In genomic region chr17:2054262-2054739, GRCh38 we compare ENCODE assay signal across 6 cellular contexts. TPM values are rescaled to one million over a fixed set of nuclear protein-coding genes. Genes with fewer than 3 reads are reported as not detected.
A peak's percentile ranks its signal among the peaks of the same experiment; 100 is the strongest.
DNase-seq lines count a peak whose midpoint lies in the region; ATAC-seq and TF ChIP-seq lines count a peak whose summit lies in the region.

No MANE protein-coding gene starts in this region.

- no peaks in the 10 kb centered on the region; a peak in 2 of 7 replicates for H3K36me3 Mint-ChIP-seq in H9 (ENCODE audit: insufficient read depth in 1 of 3, low read depth in 3 of 3)

- H2BK15ac ChIP-seq in H9 (ENCODE audit: low read depth, low read length), result no peak overlapping the region

- H3K9me3 Mint-ChIP-seq in H9, result no peaks in the 10 kb centered on the region

- H3K18ac ChIP-seq in H9 (ENCODE audit: insufficient read length, low read depth, low read length), result no peak overlapping the region

- H3K79me1 ChIP-seq in H9 (ENCODE audit: insufficient read depth, low read depth, low read length, poor library complexity, severe bottlenecking), result no peaks in the 10 kb centered on the region

- H4K91ac ChIP-seq in H9 (ENCODE audit: insufficient read length, low read depth, low read length), result no peak overlapping the region

- no peak overlapping the region for H3K56ac ChIP-seq in H9 (ENCODE audit: insufficient read length, low read depth, low read length)

- no peak overlapping the region for H4K8ac ChIP-seq in H9 (replicated peaks; ENCODE audit: insufficient read length, low read depth, low read length)

- H2AFZ ChIP-seq in H9 (ENCODE audit: low read length) (no peak overlapping the region), SK-N-SH (ENCODE audit: low read depth) (no peak overlapping the region)

- H3K36me3 ChIP-seq in SK-N-SH (replicated peaks in 1 of 2; ENCODE audit: control insufficient read depth in 1 of 2, insufficient read depth in 2 of 2, low read length in 1 of 2) (peaks cover 0 to 2% of the 10 kb centered on the region in 2 experiments), subcutaneous abdominal adipose tissue (ENCODE audit: control insufficient read depth in 5 of 5, insufficient read depth in 5 of 5, low read length in 5 of 5) (peaks cover 0 to 7% (median 3%) of the 10 kb centered on the region in 5 donors)

- H2BK12ac ChIP-seq in H9 (ENCODE audit: insufficient read length, low read depth, low read length), result no peak overlapping the region

- no peak overlapping the region for H4K5ac ChIP-seq in H9 (ENCODE audit: insufficient read length, low read depth, low read length)

- peak overlapping the region; percentile 41 to 67 for H3K4me3 Mint-ChIP-seq in H9

- CTCF ChIA-PET in SK-N-SH (lab: Yijun Ruan, JAX), result interaction anchor here (0.6 to 8.0 kb wide), 61 partner anchors 10 to 264 kb away, joined by 3 to 185 read pairs (median 5); partner anchors contain the start of gene OVCA2

- H2BK20ac ChIP-seq in H9 (ENCODE audit: low read depth, low read length, poor library complexity, severe bottlenecking), result no peak overlapping the region

- ATAC-seq in foreskin keratinocyte (peak; percentile 12), HG02642 (IDR thresholded peaks at IDR 0.05; ENCODE audit: poor library complexity, unreplicated experiment) (no peak)

- H2BK5ac ChIP-seq in H9 (ENCODE audit: insufficient read length, low read length), result no peak overlapping the region

- no peaks in the 10 kb centered on the region for H3K79me2 ChIP-seq in H9 (ENCODE audit: insufficient read depth, low read length)
- no peaks in the 10 kb centered on the region for H3K79me2 ChIP-seq in SK-N-SH (ENCODE audit: insufficient read depth)

- no peak for TF ChIP-seq EP300 in SK-N-SH (IDR thresholded peaks at IDR 0.05; ENCODE audit: borderline replicate concordance in 1 of 2, low read depth in 1 of 2, low read length in 1 of 2)

- peaks cover 12% of the 10 kb centered on the region for H3F3A ChIP-seq in SK-N-SH (replicated peaks; ENCODE audit: insufficient read depth)

- H3K4me1 ChIP-seq in H9 (ENCODE audit: insufficient read depth, low read length) (no peaks in the 10 kb centered on the region), SK-N-SH (ENCODE audit: control insufficient read depth in 1 of 2, insufficient read depth in 2 of 2, low read depth in 1 of 2, low read length in 1 of 2) (peaks cover 0 to 7% of the 10 kb centered on the region in 2 experiments; a peak in 1 of 4 replicates), foreskin keratinocyte (no peaks in the 10 kb centered on the region), subcutaneous abdominal adipose tissue (ENCODE audit: control insufficient read depth in 5 of 5, insufficient read depth in 5 of 5, low read length in 5 of 5) (peaks cover 3 to 76% (median 42%) of the 10 kb centered on the region in 5 donors)

- H3K4ac ChIP-seq in H9 (ENCODE audit: low read depth, low read length), result no peak overlapping the region

- H2BK120ac ChIP-seq in H9 (ENCODE audit: low read depth, low read length, poor library complexity, severe bottlenecking), result no peak overlapping the region

- peaks cover 4% of the 10 kb centered on the region for H4K20me1 ChIP-seq in H9 (ENCODE audit: control insufficient read depth, insufficient read depth, insufficient read length)
- H4K20me1 ChIP-seq in SK-N-SH (ENCODE audit: insufficient read depth), result peaks cover 5% of the 10 kb centered on the region; the same call in 1 of the 2 replicates

- H3K9ac ChIP-seq in H9 (ENCODE audit: extremely low read depth, insufficient read length, low read length) (no peak overlapping the region), SK-N-SH (no peak overlapping the region), subcutaneous abdominal adipose tissue (ENCODE audit: low read length in 5 of 5) (no peak overlapping the region)

- no peak overlapping the region for H3K23ac ChIP-seq in H9 (ENCODE audit: insufficient read length, low read depth, low read length)

- no peak overlapping the region for H3K14ac ChIP-seq in H9 (ENCODE audit: insufficient read depth, low read length)

- H2AK5ac ChIP-seq in H9 (ENCODE audit: insufficient read length, low read length), result no peak overlapping the region

- H3K4me2 ChIP-seq in H9 (ENCODE audit: insufficient read depth, insufficient read length, low read length), result peak overlapping the region; percentile 51
- H3K4me2 ChIP-seq in SK-N-SH, result peak overlapping the region; percentile 33; the same call in 1 of the 2 replicates

- peaks cover 6 to 8% of the 10 kb centered on the region in 2 experiments; a peak in 3 of 4 replicates for H3K4me1 Mint-ChIP-seq in H9

- H3K4me3 ChIP-seq in SK-N-SH (ENCODE audit: low read depth in 2 of 2, low read length in 1 of 2) (peak overlapping the region in 1 of 2 experiments; percentile 57; a peak in 2 of 4 replicates), subcutaneous abdominal adipose tissue (ENCODE audit: low read depth in 1 of 5, low read length in 5 of 5) (peak overlapping the region; percentile 44 to 71 (median 59))

- no peak for TF ChIP-seq CTCF in H9 (conservative IDR thresholded peaks at IDR 0.05)
- TF ChIP-seq CTCF in SK-N-SH (IDR thresholded peaks at IDR 0.05), result no peak
- no peak for TF ChIP-seq CTCF in foreskin keratinocyte (conservative IDR thresholded peaks at IDR 0.05)
- no peak for TF ChIP-seq CTCF in GM20000 (IDR thresholded peaks at IDR 0.05; ENCODE audit: extremely low read depth, missing control alignments)

- H3K9me2 ChIP-seq in SK-N-SH, result no peaks in the 10 kb centered on the region

- H3K27ac Mint-ChIP-seq in H9, result no peak overlapping the region

- H3K27ac ChIP-seq in H9 (ENCODE audit: insufficient read length, low read depth, low read length) (no peak overlapping the region), SK-N-SH (ENCODE audit: low read depth in 2 of 2, low read length in 1 of 2) (no peak overlapping the region; a peak in 1 of 4 replicates), foreskin keratinocyte (no peak overlapping the region), subcutaneous abdominal adipose tissue (ENCODE audit: low read depth, low read length) (peak overlapping the region; percentile 46)

- H3K9me3 ChIP-seq in H9 (ENCODE audit: control insufficient read depth, low read depth, low read length) (no peaks in the 10 kb centered on the region), SK-N-SH (no peaks in the 10 kb centered on the region), subcutaneous abdominal adipose tissue (ENCODE audit: control insufficient read depth in 5 of 5, low read length in 5 of 5) (no peaks in the 10 kb centered on the region)

- POLR2A ChIA-PET in SK-N-SH (lab: Yijun Ruan, JAX), result interaction anchor here (1.5 kb wide), 1 partner anchor 191 kb away, joined by 9 read pairs; no protein-coding TSS in a partner anchor

- no CpG with 5 or more reads among the region's 28 CpGs for WGBS in H9 (ENCODE audit: extremely low coverage, insufficient read length, low lambda C conversion rate)
- WGBS in SK-N-SH (ENCODE audit: low lambda C conversion rate), result 35% methylated on average over 16 of the region's 28 CpGs

- no peak for TF ChIP-seq RAD21 in SK-N-SH (IDR thresholded peaks at IDR 0.05; ENCODE audit: low read length)

- H3K27me3 Mint-ChIP-seq in H9 (ENCODE audit: low read depth), result peaks cover 68% of the 10 kb centered on the region

- DNase-seq in H9 (peak; percentile 71), SK-N-SH (peak; percentile 76), foreskin keratinocyte (peak in 1 of 2 donors; percentile 62), GM20000 (ENCODE audit: low spot score) (no peak)

- peaks cover 8% of the 10 kb centered on the region for H3K23me2 ChIP-seq in H9 (ENCODE audit: insufficient read length, low read depth, low read length, poor library complexity, severe bottlenecking)

- H3K27me3 ChIP-seq in H9 (ENCODE audit: insufficient read depth, low read length) (peaks cover 63% of the 10 kb centered on the region), SK-N-SH (ENCODE audit: insufficient read depth) (no peaks in the 10 kb centered on the region), foreskin keratinocyte (peaks cover 42% of the 10 kb centered on the region), subcutaneous abdominal adipose tissue (ENCODE audit: control insufficient read depth in 5 of 5, insufficient read depth in 4 of 5, low read length in 5 of 5) (peaks cover 11 to 29% (median 27%) of the 10 kb centered on the region in 5 donors)

- H3T11ph ChIP-seq in H9 (ENCODE audit: low read length), result no peak overlapping the region

TF ChIP-seq in SK-N-SH, 30 proteins besides CTCF, POLR2A, EP300 and RAD21:
- TF ChIP-seq CHD2 (IDR thresholded peaks at IDR 0.05; ENCODE audit: low read length, partially characterized antibody), result no peak

RNA-seq across cellular contexts. Expression of gene HIC1, which starts 0.6 kb away (rescaled TPM):
- total RNA-seq in H9 (2021) (1.8 and 2.7 TPM in 2 replicates), foreskin keratinocyte (1.5 and 3.0 TPM in 2 replicates)
- polyA plus RNA-seq in SK-N-SH (2012; rRNA removed) (3.8 and 6.4 TPM in 2 replicates), foreskin keratinocyte (0.99 and 2.4 TPM in 2 replicates)
- 2.1 and 3.1 TPM in 2 replicates for polyA plus RNA-seq in SK-N-SH (2012; cell fraction: cytosol; rRNA removed)
- 13.7 and 15.5 TPM in 2 replicates for polyA plus RNA-seq in SK-N-SH (2012; cell fraction: nucleus; rRNA removed)

RNA-seq across cellular contexts. Expression of gene OVCA2, which starts 12.5 kb away (rescaled TPM):
- total RNA-seq in H9 (2021) (24.2 and 24.6 TPM in 2 replicates), foreskin keratinocyte (55.7 and 61.6 TPM in 2 replicates)
- polyA plus RNA-seq in SK-N-SH (2012; rRNA removed) (58.1 and 59.2 TPM in 2 replicates), foreskin keratinocyte (71.6 and 74.4 TPM in 2 replicates)
- 39.2 and 51.0 TPM in 2 replicates for polyA plus RNA-seq in SK-N-SH (2012; cell fraction: cytosol; rRNA removed)
- 34.5 and 38.7 TPM in 2 replicates for polyA plus RNA-seq in SK-N-SH (2012; cell fraction: nucleus; rRNA removed)

RNA-seq across cellular contexts. Expression of gene DPH1, which starts 24.3 kb away (rescaled TPM):
- total RNA-seq in H9 (2021), result 27.5 and 31.3 TPM in 2 replicates
- 36.2 and 39.5 TPM in 2 replicates for polyA plus RNA-seq in SK-N-SH (2012; rRNA removed)
- 10.0 and 16.0 TPM in 2 replicates for polyA plus RNA-seq in SK-N-SH (2012; cell fraction: cytosol; rRNA removed)
- 149 and 180 TPM in 2 replicates for polyA plus RNA-seq in SK-N-SH (2012; cell fraction: nucleus; rRNA removed)
- 23.3 and 24.0 TPM in 2 replicates for total RNA-seq in foreskin keratinocyte
- polyA plus RNA-seq in foreskin keratinocyte, result 21.6 and 22.7 TPM in 2 replicates

RNA-seq across cellular contexts. Expression of gene RTN4RL1, which starts 29.2 kb away (rescaled TPM):
- 0.18 and 0.22 TPM in 2 replicates for total RNA-seq in H9 (2021)
- 0.07 TPM in 1 of 2 replicates, not detected in the other for polyA plus RNA-seq in SK-N-SH (2012; rRNA removed)
- polyA plus RNA-seq in SK-N-SH (2012; cell fraction: cytosol; rRNA removed), result 0.01 and 0.03 TPM in 2 replicates
- polyA plus RNA-seq in SK-N-SH (2012; cell fraction: nucleus; rRNA removed), result 0.02 and 0.04 TPM in 2 replicates
- total RNA-seq in foreskin keratinocyte, result 2.6 and 4.2 TPM in 2 replicates
- 2.3 and 3.3 TPM in 2 replicates for polyA plus RNA-seq in foreskin keratinocyte
